Comparison of ENCODE assay signal across 24 cellular contexts in the genomic region with DNA sequence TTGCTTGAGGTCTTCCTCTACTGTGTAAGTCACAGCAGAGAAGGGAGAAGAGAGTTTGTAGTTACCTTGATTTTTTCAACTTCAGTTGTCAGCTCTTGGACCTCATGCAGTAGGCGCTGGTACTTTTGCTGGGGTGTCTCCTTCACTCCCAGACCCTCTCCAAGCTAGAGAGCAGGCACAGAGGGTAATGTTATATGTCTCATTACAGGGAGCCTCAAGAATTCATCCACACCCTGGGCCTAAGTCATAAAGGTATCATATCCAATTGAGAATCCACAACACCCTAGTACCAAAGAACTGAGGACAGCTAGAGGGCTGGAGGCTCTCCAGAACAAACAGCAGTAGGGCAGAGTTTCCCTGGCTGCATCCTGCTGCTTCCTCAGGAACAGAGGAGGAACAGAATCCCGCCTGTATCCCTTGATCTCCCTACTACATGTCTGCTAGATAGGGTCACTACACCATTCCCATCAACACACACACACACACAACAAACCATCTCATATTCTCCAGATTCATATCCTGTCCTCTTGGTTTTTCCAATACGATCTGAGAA. TPM values are rescaled to one million over a fixed set of nuclear protein-coding genes. Genes with fewer than 3 reads are reported as not detected.
DNase-seq lines count a peak whose midpoint lies in the region; ATAC-seq and TF ChIP-seq lines count a peak whose summit lies in the region.
"Had no signal": no experiment of that assay in that cellular context is flagged by ENCODE, and none has a peak within 500 bp of the region (broad histone marks: within the 10 kb centered on the region; RNA-seq: fewer than 3 reads in every experiment).

No MANE protein-coding gene starts in this region.

- H3K36me3 ChIP-seq in CD4-positive, alpha-beta memory T cell (ENCODE audit: insufficient read depth, low read length): peaks cover 52% of the 10 kb centered on the region

- no peaks in the 10 kb centered on the region for H3K9me3 Mint-ChIP-seq in CD4-positive, alpha-beta memory T cell
- no peaks in the 10 kb centered on the region for H3K9me3 Mint-ChIP-seq in stimulated activated naive B cell treated with anti-CD40 and anti-IgM and Interleukin-4, amounts not matched to agents 10 μg/mL and 1 μg/mL and 100 μg/mL, for 72 hours
- H3K9me3 Mint-ChIP-seq: CD4-positive, alpha-beta T cell had no signal

- no peaks in the 10 kb centered on the region for H3K4me1 ChIP-seq in CD4-positive, alpha-beta memory T cell (ENCODE audit: insufficient read depth, low read length)
- H3K4me1 ChIP-seq: A549, Caco-2 had no signal

- H3K9me3 ChIP-seq in CD4-positive, alpha-beta memory T cell (ENCODE audit: control insufficient read depth in 1 of 2, low read length in 2 of 2): no peaks in the 10 kb centered on the region
- H3K9me3 ChIP-seq: A549, Caco-2 had no signal

- intact Hi-C loops in CD4-positive, alpha-beta memory T cell (cut with micrococcal nuclease): no loop called here
- intact Hi-C loops in left colon (cut with DNase I, micrococcal nuclease): no loop called here

- H3K27ac Mint-ChIP-seq in CD4-positive, alpha-beta memory T cell: peak overlapping the region in 5 of 7 donors; percentile 0 to 86 (median 9)
- H3K27ac Mint-ChIP-seq in stimulated activated naive B cell treated with anti-CD40 and anti-IgM and Interleukin-4, amounts not matched to agents 10 μg/mL and 1 μg/mL and 100 μg/mL, for 72 hours: peak overlapping the region; percentile 3
- H3K27ac Mint-ChIP-seq: CD4-positive, alpha-beta T cell had no signal

- H3K4me1 Mint-ChIP-seq in CD4-positive, alpha-beta memory T cell: no peaks in the 10 kb centered on the region
- H3K4me1 Mint-ChIP-seq in stimulated activated naive B cell treated with anti-CD40 and anti-IgM and Interleukin-4, amounts not matched to agents 10 μg/mL and 1 μg/mL and 100 μg/mL, for 72 hours: peaks cover 7 to 12% of the 10 kb centered on the region in 2 donors

- TF ChIP-seq CTCF in VCaP (conservative IDR thresholded peaks at IDR 0.05): no peak
- no peak for TF ChIP-seq CTCF in GM10266 (IDR thresholded peaks at IDR 0.05; ENCODE audit: control insufficient read depth, insufficient read depth, low read depth, missing control alignments)

- H3K36me3 Mint-ChIP-seq in CD4-positive, alpha-beta memory T cell: peaks cover 31 to 71% of the 10 kb centered on the region in 2 donors
- peaks cover 30 to 75% of the 10 kb centered on the region in 2 donors for H3K36me3 Mint-ChIP-seq in stimulated activated naive B cell treated with anti-CD40 and anti-IgM and Interleukin-4, amounts not matched to agents 10 μg/mL and 1 μg/mL and 100 μg/mL, for 72 hours

- POLR2A ChIA-PET in CD4-positive, alpha-beta memory T cell (lab: Charles Lee; ENCODE audit: partially characterized antibody): interaction anchor here (1.3 kb wide), 1 partner anchor 8 kb away, joined by 3 read pairs; no protein-coding TSS in a partner anchor

- H3K27me3 ChIP-seq in CD4-positive, alpha-beta memory T cell (ENCODE audit: insufficient read depth, low read length): no peaks in the 10 kb centered on the region

- no peaks in the 10 kb centered on the region for H3K27me3 Mint-ChIP-seq in CD4-positive, alpha-beta memory T cell
- no peaks in the 10 kb centered on the region for H3K27me3 Mint-ChIP-seq in stimulated activated naive B cell treated with anti-CD40 and anti-IgM and Interleukin-4, amounts not matched to agents 10 μg/mL and 1 μg/mL and 100 μg/mL, for 72 hours
- H3K27me3 Mint-ChIP-seq: CD4-positive, alpha-beta T cell had no signal

- no peak overlapping the region for H3K27ac ChIP-seq in CD4-positive, alpha-beta memory T cell (ENCODE audit: low read depth, low read length)
- H3K27ac ChIP-seq in VCaP: peak overlapping the region; percentile 79
- H3K27ac ChIP-seq: A549 had no signal

- CTCF ChIA-PET in CD4-positive, alpha-beta memory T cell (lab: Charles Lee; ENCODE audit: partially characterized antibody): interaction anchor here (1.0 to 1.2 kb wide), 2 partner anchors 11 to 50 kb away, joined by 3 read pairs; no protein-coding TSS in a partner anchor

- ATAC-seq in left colon (peak; percentile 66), HG03571 (IDR thresholded peaks at IDR 0.05; ENCODE audit: unreplicated experiment) (no peak), HG02763 (IDR thresholded peaks at IDR 0.05; ENCODE audit: unreplicated experiment) (no peak)
- ATAC-seq in stimulated activated naive B cell treated with anti-CD40 and anti-IgM and Interleukin-4, amounts not matched to agents 10 μg/mL and 1 μg/mL and 100 μg/mL, for 72 hours (replicated peaks): no peak
- ATAC-seq: A549, Panc1, SK-N-SH treated with all-trans-retinoic acid at 6 μM for 48 hours had no signal

- H3K4me3 Mint-ChIP-seq in CD4-positive, alpha-beta memory T cell: no peak overlapping the region
- no peak overlapping the region for H3K4me3 Mint-ChIP-seq in stimulated activated naive B cell treated with anti-CD40 and anti-IgM and Interleukin-4, amounts not matched to agents 10 μg/mL and 1 μg/mL and 100 μg/mL, for 72 hours
- H3K4me3 Mint-ChIP-seq: CD4-positive, alpha-beta T cell had no signal

- DNase-seq in CD4-positive, alpha-beta memory T cell: no peak
- DNase-seq in left colon: no peak
- no peak for DNase-seq in stimulated activated naive B cell treated with anti-CD40 and anti-IgM and Interleukin-4, amounts not matched to agents 10 μg/mL and 1 μg/mL and 100 μg/mL, for 72 hours
- DNase-seq in GM10266 (ENCODE audit: extremely low spot score): no peak
- DNase-seq: Caco-2; CD4-positive, alpha-beta T cell; DMS 273 treated with DMSO at 0.1 percent for 48 hours; DMS79 treated with DMSO at 0.1 percent for 48 hours; H7; KG1; NCI-H1105 treated with DMSO at 0.1 percent for 48 hours; NCI-H1694; NCI-H2081; NCI-H2171; NCI-H345; NCI-H524; NCI-H82; SIG-M5 had no signal

- H3K4me3 ChIP-seq in CD4-positive, alpha-beta memory T cell (ENCODE audit: low read length in 2 of 2): no peak overlapping the region
- H3K4me3 ChIP-seq: A549 had no signal

RNA-seq across cellular contexts. Expression of a gene that starts 11.9 kb away (rescaled TPM):
- 10 to 100 TPM; 69.4 to 70.7 TPM for total RNA-seq in CD4-positive, alpha-beta memory T cell
- polyA plus RNA-seq in CD4-positive, alpha-beta memory T cell: 10 to 100 TPM; 67.4 to 86.2 TPM
- total RNA-seq in left colon: 100 to 1,000 TPM; 139 to 151 TPM

RNA-seq across cellular contexts. Expression of a gene that starts 12.4 kb away (rescaled TPM):
- 100 to 1,000 TPM in 1 of 2 experiments, 10 to 100 TPM in 1; 97.4 to 103 TPM for total RNA-seq in CD4-positive, alpha-beta memory T cell
- 1 to 10 TPM in 1 of 2 donors, under 1 TPM in 1; 0.16 to 2.6 TPM for polyA plus RNA-seq in CD4-positive, alpha-beta memory T cell
- 100 to 1,000 TPM; 104 to 116 TPM for total RNA-seq in left colon

RNA-seq across cellular contexts. Expression of a gene that starts 14.8 kb away (rescaled TPM):
- total RNA-seq in CD4-positive, alpha-beta memory T cell: 10 to 100 TPM; 38.5 to 40.8 TPM
- 10 to 100 TPM; 15.4 to 22.8 TPM for polyA plus RNA-seq in CD4-positive, alpha-beta memory T cell
- total RNA-seq in left colon: 10 to 100 TPM; 19.8 to 20.5 TPM

RNA-seq across cellular contexts. Expression of a gene that starts 14.8 kb away (rescaled TPM):
- under 1 TPM; 0.96 to 1.00 TPM for total RNA-seq in CD4-positive, alpha-beta memory T cell
- not detected for polyA plus RNA-seq in CD4-positive, alpha-beta memory T cell
- total RNA-seq in left colon: 1 to 10 TPM in 1 of 2 donors, under 1 TPM in 1; 0.85 to 1.3 TPM

RNA-seq across cellular contexts. Expression of a gene that starts 47.2 kb away (rescaled TPM):
- 100 to 1,000 TPM; 224 to 242 TPM for total RNA-seq in CD4-positive, alpha-beta memory T cell
- 100 to 1,000 TPM in 1 of 2 donors, 10 to 100 TPM in 1; 84.8 to 114 TPM for polyA plus RNA-seq in CD4-positive, alpha-beta memory T cell
- 100 to 1,000 TPM in 1 of 2 donors, 10 to 100 TPM in 1; 89.3 to 125 TPM for total RNA-seq in left colon
